In the genomic region with DNA sequence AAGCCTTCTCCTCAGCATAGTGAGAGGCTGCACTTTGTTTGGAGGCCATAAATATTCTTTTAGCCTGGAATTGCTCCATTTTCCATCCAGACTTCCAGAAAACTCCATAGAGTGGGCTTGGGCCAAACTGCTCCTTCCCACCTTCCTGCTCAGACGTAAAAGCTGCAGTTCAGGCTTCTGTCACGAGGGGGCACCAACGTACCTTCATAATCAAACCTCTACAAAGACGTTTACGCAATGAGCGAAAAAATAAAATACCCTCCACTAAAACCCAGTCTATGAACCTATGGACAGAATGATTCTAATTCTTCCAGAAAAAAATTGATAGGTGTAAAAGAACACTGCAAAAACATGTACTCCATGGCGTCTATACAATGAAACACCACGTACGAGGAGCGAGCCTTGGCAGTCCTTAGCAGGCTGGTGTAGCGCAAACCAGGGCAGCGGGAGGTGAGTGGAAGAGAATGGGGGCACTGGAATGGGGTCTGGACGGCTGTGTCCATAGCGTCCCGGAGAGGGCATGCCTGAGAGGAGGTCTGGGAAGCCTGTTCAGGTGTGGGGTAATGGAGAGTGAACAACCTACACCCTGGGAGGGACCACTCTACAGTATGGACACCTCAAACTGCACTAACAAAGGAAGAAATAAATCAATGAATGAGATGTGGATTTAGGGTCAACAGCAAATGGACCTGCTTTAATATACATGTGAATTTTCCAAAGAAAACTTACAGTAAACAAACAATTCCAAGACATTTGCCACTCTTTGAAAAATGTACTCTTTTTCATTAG, we compare ENCODE assay signal across 8 cellular contexts. TPM values are rescaled to one million over a fixed set of nuclear protein-coding genes. Genes with fewer than 3 reads are reported as not detected.
DNase-seq lines count a peak whose midpoint lies in the region; ATAC-seq, FAIRE-seq and TF ChIP-seq lines count a peak whose summit lies in the region.

No MANE protein-coding gene starts in this region.

- peak overlapping the region; percentile 51 for H3K4me3 Mint-ChIP-seq in natural killer cell
- H3K4me3 Mint-ChIP-seq in stimulated activated naive B cell treated with anti-CD40 and anti-IgM and Interleukin-4, amounts not matched to agents 10 μg/mL and 1 μg/mL and 100 μg/mL, for 72 hours, result peak overlapping the region; percentile 69 to 76

- no peak overlapping the region for H3K4me2 ChIP-seq in OCI-LY7 (ENCODE audit: low read length)

- ATAC-seq in natural killer cell (peak; percentile 70 to 83 (median 75)), HG03039 (IDR thresholded peaks at IDR 0.05; ENCODE audit: unreplicated experiment) (no peak)
- peak; percentile 54 to 67 for ATAC-seq in stimulated activated naive B cell treated with anti-CD40 and anti-IgM and Interleukin-4, amounts not matched to agents 10 μg/mL and 1 μg/mL and 100 μg/mL, for 72 hours (replicated peaks)

- peak; percentile 84 for TF ChIP-seq CTCF in OCI-LY7 (conservative IDR thresholded peaks at IDR 0.05; ENCODE audit: low read length)
- peak; percentile 63 for TF ChIP-seq CTCF in natural killer cell (IDR thresholded peaks at IDR 0.05)

- CTCF ChIA-PET in OCI-LY7 (lab: Charles Lee; ENCODE audit: unreplicated experiment), result interaction anchor here (0.6 kb wide), 1 partner anchor 287 kb away, joined by 6 read pairs; no protein-coding TSS in a partner anchor

- peak; percentile 91 for FAIRE-seq in GM12891 (lab: Jason Lieb, UNC)

- H2AFZ ChIP-seq in OCI-LY7 (ENCODE audit: low read length), result no peak overlapping the region

- H3K36me3 ChIP-seq in OCI-LY7 (ENCODE audit: insufficient read depth, low read length), result no peaks in the 10 kb centered on the region

- POLR2A ChIA-PET in OCI-LY7 (lab: Charles Lee), result interaction anchor here (0.6 kb wide), 1 partner anchor 331 kb away, joined by 3 read pairs; no protein-coding TSS in a partner anchor

- H3K27ac ChIP-seq in OCI-LY7 (ENCODE audit: low read depth, low read length, poor library complexity, severe bottlenecking), result no peak overlapping the region

- peaks cover 4 to 6% of the 10 kb centered on the region in 2 donors for H3K4me1 Mint-ChIP-seq in natural killer cell
- peaks cover 4 to 6% of the 10 kb centered on the region in 2 donors for H3K4me1 Mint-ChIP-seq in stimulated activated naive B cell treated with anti-CD40 and anti-IgM and Interleukin-4, amounts not matched to agents 10 μg/mL and 1 μg/mL and 100 μg/mL, for 72 hours

- BruUV-seq in OCI-LY7 (replicated peaks; lab: Mats Ljungman, UMichigan), result no TSS peak

- no peak overlapping the region for H3K4me3 ChIP-seq in OCI-LY7 (ENCODE audit: low read depth, low read length, poor library complexity, severe bottlenecking)

- no peaks in the 10 kb centered on the region for H3K79me2 ChIP-seq in OCI-LY7 (ENCODE audit: insufficient read depth, low read depth, low read length)

- H3K4me1 ChIP-seq in OCI-LY7 (ENCODE audit: insufficient read depth, low read length, poor library complexity, severe bottlenecking), result no peaks in the 10 kb centered on the region

- H3K27me3 Mint-ChIP-seq in natural killer cell (ENCODE audit: low read depth in 2 of 2), result peaks cover 3 to 21% of the 10 kb centered on the region in 2 donors
- H3K27me3 Mint-ChIP-seq in stimulated activated naive B cell treated with anti-CD40 and anti-IgM and Interleukin-4, amounts not matched to agents 10 μg/mL and 1 μg/mL and 100 μg/mL, for 72 hours, result peaks cover 6 to 14% of the 10 kb centered on the region in 2 donors

- no peaks in the 10 kb centered on the region for H3K9me3 ChIP-seq in OCI-LY7 (ENCODE audit: low read length)

- no peaks in the 10 kb centered on the region for H4K20me1 ChIP-seq in OCI-LY7 (ENCODE audit: insufficient read depth, low read length)

- H3K36me3 Mint-ChIP-seq in natural killer cell, result no peaks in the 10 kb centered on the region
- H3K36me3 Mint-ChIP-seq in stimulated activated naive B cell treated with anti-CD40 and anti-IgM and Interleukin-4, amounts not matched to agents 10 μg/mL and 1 μg/mL and 100 μg/mL, for 72 hours, result no peaks in the 10 kb centered on the region

- intact Hi-C loops in OCI-LY7 (cut with micrococcal nuclease; ENCODE audit: unreplicated experiment) (loop anchor here (2.0 kb wide), 2 partner anchors 153 to 283 kb away; a partner anchor contains a TSS), natural killer cell (cut with micrococcal nuclease) (loop anchor here (1.0 to 5.0 kb wide), 3 partner anchors 154 to 284 kb away; a partner anchor contains a TSS)

- no peak for DNase-seq in GM12891 (ENCODE audit: insufficient read length, low spot score)
- DNase-seq in HK-2 (ENCODE audit: unreplicated experiment), result peak; percentile 71
- peak; percentile 59 for DNase-seq in OCI-LY7 (ENCODE audit: low spot score)
- peak; percentile 39 to 41 for DNase-seq in activated T-helper 1 cell treated with anti-CD3 and anti-CD28 coated beads, Interleukin-2, amount 50 U/mL, for 16 hours (ENCODE audit: low read depth in 1 of 2, low spot score in 1 of 2)
- DNase-seq in fibroblast of peridontal ligament (ENCODE audit: extremely low read depth), result peak; percentile 80
- peak; percentile 60 for DNase-seq in natural killer cell
- DNase-seq in stimulated activated naive B cell treated with anti-CD40 and anti-IgM and Interleukin-4, amounts not matched to agents 10 μg/mL and 1 μg/mL and 100 μg/mL, for 72 hours, result peak; percentile 20

- no peaks in the 10 kb centered on the region for H3K9me3 Mint-ChIP-seq in natural killer cell
- no peaks in the 10 kb centered on the region for H3K9me3 Mint-ChIP-seq in stimulated activated naive B cell treated with anti-CD40 and anti-IgM and Interleukin-4, amounts not matched to agents 10 μg/mL and 1 μg/mL and 100 μg/mL, for 72 hours

- no peak for TF ChIP-seq POLR2A in GM12891 (IDR thresholded peaks at IDR 0.05; ENCODE audit: low read depth, low read length)

- no peak overlapping the region for H3K27ac Mint-ChIP-seq in natural killer cell
- H3K27ac Mint-ChIP-seq in stimulated activated naive B cell treated with anti-CD40 and anti-IgM and Interleukin-4, amounts not matched to agents 10 μg/mL and 1 μg/mL and 100 μg/mL, for 72 hours, result peak overlapping the region; percentile 59

- H3K9me2 ChIP-seq in OCI-LY7 (ENCODE audit: insufficient read depth, low read length), result no peaks in the 10 kb centered on the region

TF ChIP-seq in GM12891, 5 proteins besides CTCF, POLR2A, EP300 and RAD21:
- TF ChIP-seq TAF1 (IDR thresholded peaks at IDR 0.05; ENCODE audit: low read depth, low read length) (no peak), PAX5 (IDR thresholded peaks at IDR 0.05; ENCODE audit: insufficient read depth, low read length, severe bottlenecking) (no peak), POU2F2 (IDR thresholded peaks at IDR 0.05; ENCODE audit: low read depth, low read length) (no peak), POLR2AphosphoS5 (IDR thresholded peaks at IDR 0.05; ENCODE audit: low read depth, low read length) (no peak), SPI1 (IDR thresholded peaks at IDR 0.05; ENCODE audit: low read depth, low read length) (no peak)

RNA-seq across cellular contexts. Expression of a gene that starts 14.3 kb away (rescaled TPM):
- polyA plus RNA-seq in GM12891 (2012; ENCODE audit: low read depth, missing spikeins), result 0.39 TPM
- 0.10 and 0.50 TPM in 2 replicates for total RNA-seq in OCI-LY7 (2014; rRNA removed; shearing (Covaris generic))
- total RNA-seq in OCI-LY7 (2022) (0.38 and 0.66 TPM in 2 replicates), natural killer cell (not detected)

RNA-seq across cellular contexts. Expression of a gene that starts 51.7 kb away (rescaled TPM):
- polyA plus RNA-seq in GM12891 (2012; ENCODE audit: low read depth, missing spikeins), result 39.1 TPM
- total RNA-seq in OCI-LY7 (2014; rRNA removed; shearing (Covaris generic)), result 4.5 and 15.1 TPM in 2 replicates
- 8.8 and 9.9 TPM in 2 replicates for total RNA-seq in OCI-LY7 (2022)
- total RNA-seq in natural killer cell, result 1 to 10 TPM; 3.2 to 5.2 (median 4.9) TPM
